25 cellular contexts compared by ENCODE assay signal in the genomic region with DNA sequence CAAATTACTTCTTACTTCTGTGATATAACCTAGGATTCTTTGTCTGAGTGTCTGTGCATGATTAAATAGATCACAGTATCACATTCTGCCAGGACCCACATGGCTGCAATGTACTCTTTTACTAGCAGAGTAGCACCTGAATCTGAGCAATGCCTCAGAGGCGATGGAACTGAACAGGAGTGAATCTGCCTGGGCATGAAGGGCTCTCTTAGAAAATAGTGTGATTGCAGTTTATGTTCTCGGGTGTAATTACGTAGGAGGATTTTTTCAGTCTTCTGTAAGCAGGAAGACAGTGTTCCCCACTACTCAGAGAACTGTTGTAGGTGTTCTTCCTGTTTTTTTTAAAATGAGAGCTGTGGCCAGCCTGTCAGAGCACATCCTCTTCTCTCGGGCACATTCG.
"Had no signal": no experiment of that assay in that cellular context is flagged by ENCODE, and none has a peak within 500 bp of the region (broad histone marks: within the 10 kb centered on the region; RNA-seq: fewer than 3 reads in every experiment).

No MANE protein-coding gene starts in this region.

- H3K27ac Mint-ChIP-seq: activated CD4-positive, alpha-beta memory T cell treated with anti-CD3 and anti-CD28 coated beads for 36 hours; activated naive CD4-positive, alpha-beta T cell treated with anti-CD3 and anti-CD28 coated beads for 36 hours; activated naive CD8-positive, alpha-beta T cell treated with anti-CD3 and anti-CD28 coated beads for 36 hours; activated T-helper 17 cell treated with anti-CD3 and anti-CD28 coated beads, Interleukin-2, amount 50 U/mL, for 72 hours; T-helper 1 cell treated with Interleukin-12 subunit alpha and Interleukin-12 subunit beta and Interleukin-4 antibody, amounts not matched to agents 30 μg/mL and 1 μg/mL, for 36 hours; WTC11 had no signal

- H3K27me3 Mint-ChIP-seq: activated CD4-positive, alpha-beta T cell treated with anti-CD3 and anti-CD28 coated beads, Interleukin-2, amount 10 ng/mL, durations not matched to agents 7 days and 5 days; activated naive CD8-positive, alpha-beta T cell treated with anti-CD3 and anti-CD28 coated beads for 36 hours; activated T-helper 17 cell treated with anti-CD3 and anti-CD28 coated beads, Interleukin-2, amount 50 U/mL, for 72 hours had no signal

- H3K4me3 Mint-ChIP-seq: activated CD4-positive, alpha-beta memory T cell treated with anti-CD3 and anti-CD28 coated beads for 36 hours; activated CD4-positive, alpha-beta T cell treated with anti-CD3 and anti-CD28 coated beads, Interleukin-2, amount 10 ng/mL, durations not matched to agents 7 days and 5 days; activated naive CD4-positive, alpha-beta T cell treated with anti-CD3 and anti-CD28 coated beads for 36 hours; activated naive CD8-positive, alpha-beta T cell treated with anti-CD3 and anti-CD28 coated beads for 36 hours; activated T-helper 17 cell treated with anti-CD3 and anti-CD28 coated beads, Interleukin-2, amount 50 U/mL, for 72 hours; WTC11 had no signal

- H3K36me3 Mint-ChIP-seq: activated CD4-positive, alpha-beta memory T cell treated with anti-CD3 and anti-CD28 coated beads for 36 hours; activated naive CD8-positive, alpha-beta T cell treated with anti-CD3 and anti-CD28 coated beads for 36 hours had no signal

- H3K4me3 ChIP-seq: adrenal gland, Peyer's patch had no signal

- H3K36me3 ChIP-seq: adrenal gland, Peyer's patch had no signal

- DNase-seq: activated CD4-positive, alpha-beta memory T cell treated with anti-CD3 and anti-CD28 coated beads for 36 hours; activated CD4-positive, alpha-beta T cell treated with anti-CD3 and anti-CD28 coated beads, Interleukin-2, amount 10 ng/mL, durations not matched to agents 7 days and 5 days; activated CD4-positive, CD25-positive, alpha-beta regulatory T cell treated with anti-CD3 and anti-CD28 coated beads, Interleukin-2, amount 50 U/mL, for 72 hours; activated CD8-positive, alpha-beta memory T cell treated with anti-CD3 and anti-CD28 coated beads for 24 hours; activated gamma-delta T cell; activated naive CD4-positive, alpha-beta T cell treated with anti-CD3 and anti-CD28 coated beads for 36 hours; activated naive CD8-positive, alpha-beta T cell treated with anti-CD3 and anti-CD28 coated beads for 36 hours; activated T-cell treated with anti-CD3 and anti-CD28 coated beads, Interleukin-2, amount 50 U/mL, for 48 hours; adrenal gland; caudate nucleus; Karpas-422; MM.1S; NCI-H1105; NCI-H1436; NCI-H1694 treated with DMSO at 0.1 percent for 48 hours; NCI-H2029 treated with DMSO at 0.1 percent for 48 hours; NCI-H345; NCI-H510A; NCI-H526 treated with DMSO at 0.1 percent for 48 hours; NCI-H82; Peyer's patch; SHP77 treated with DMSO at 0.1 percent for 48 hours had no signal

- H3K9me3 Mint-ChIP-seq: activated CD4-positive, alpha-beta memory T cell treated with anti-CD3 and anti-CD28 coated beads for 36 hours; activated CD4-positive, alpha-beta T cell treated with anti-CD3 and anti-CD28 coated beads, Interleukin-2, amount 10 ng/mL, durations not matched to agents 7 days and 5 days; activated naive CD4-positive, alpha-beta T cell treated with anti-CD3 and anti-CD28 coated beads for 36 hours; activated naive CD8-positive, alpha-beta T cell treated with anti-CD3 and anti-CD28 coated beads for 36 hours; activated T-helper 17 cell treated with anti-CD3 and anti-CD28 coated beads, Interleukin-2, amount 50 U/mL, for 72 hours; T-helper 1 cell treated with Interleukin-12 subunit alpha and Interleukin-12 subunit beta and Interleukin-4 antibody, amounts not matched to agents 30 μg/mL and 1 μg/mL, for 36 hours had no signal

- H3K9me3 ChIP-seq: adrenal gland, Peyer's patch had no signal

- H3K27me3 ChIP-seq: adrenal gland, Peyer's patch had no signal

- H3K4me1 ChIP-seq: adrenal gland, Peyer's patch had no signal

- H3K27ac ChIP-seq: adrenal gland, Peyer's patch had no signal

- H3K4me1 Mint-ChIP-seq: activated naive CD8-positive, alpha-beta T cell treated with anti-CD3 and anti-CD28 coated beads for 36 hours; activated T-helper 17 cell treated with anti-CD3 and anti-CD28 coated beads, Interleukin-2, amount 50 U/mL, for 72 hours; WTC11 had no signal

- ATAC-seq: activated T-helper 17 cell treated with anti-CD3 and anti-CD28 coated beads, Interleukin-2, amount 50 U/mL, for 72 hours; WTC11 had no signal
